10 cellular contexts compared by ENCODE assay signal in the genomic region with DNA sequence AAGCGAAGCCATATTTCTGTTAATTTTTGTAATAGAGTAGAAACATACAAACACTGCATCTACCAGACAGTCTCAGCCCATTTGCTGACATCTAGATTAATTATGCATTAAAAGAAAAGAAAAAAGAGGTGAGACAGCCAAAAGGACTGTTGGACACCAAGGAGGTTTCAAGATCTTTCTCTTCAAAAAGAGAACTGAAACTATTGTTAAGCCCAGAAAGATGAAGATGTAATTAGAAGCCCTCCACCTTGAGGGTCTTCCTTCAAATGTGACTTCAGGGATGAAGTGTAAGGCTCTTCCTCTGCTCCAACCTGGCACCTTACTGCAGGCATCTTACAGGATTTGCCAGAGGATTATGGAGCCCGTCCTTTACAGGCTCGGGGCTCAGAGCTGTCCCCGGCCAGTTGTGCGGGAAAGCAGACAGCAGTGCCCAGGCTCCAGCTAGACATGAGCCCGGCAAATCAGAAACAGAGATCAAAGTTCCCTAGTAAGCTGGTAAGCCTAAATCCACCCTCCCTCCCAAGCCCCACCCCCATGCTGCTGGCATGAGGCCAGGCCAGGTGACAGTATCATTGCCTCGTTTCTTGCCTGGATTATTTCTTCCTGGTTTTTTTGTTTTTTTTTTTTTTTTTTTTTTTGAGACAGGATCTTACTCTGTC. TPM values are rescaled to one million over a fixed set of nuclear protein-coding genes. Genes with fewer than 3 reads are reported as not detected.
A peak's percentile ranks its signal among the peaks of the same experiment; 100 is the strongest.
DNase-seq lines count a peak whose midpoint lies in the region; ATAC-seq and TF ChIP-seq lines count a peak whose summit lies in the region.
"Had no signal": no experiment of that assay in that cellular context is flagged by ENCODE, and none has a peak within 500 bp of the region (broad histone marks: within the 10 kb centered on the region; RNA-seq: fewer than 3 reads in every experiment).

No MANE protein-coding gene starts in this region.

- no peak overlapping the region for H2AFZ ChIP-seq in PC-3 (ENCODE audit: low read length)

- H3F3A ChIP-seq in PC-3 (ENCODE audit: low read length, unreplicated experiment), result no peaks in the 10 kb centered on the region

- H3K4me3 Mint-ChIP-seq in T-helper 17 cell (no peak overlapping the region), nephron (no peak overlapping the region)
- H3K4me3 Mint-ChIP-seq: stimulated activated naive CD8-positive, alpha-beta T cell treated with anti-CD3 and anti-CD28 coated beads, Interleukin-15, Interleukin-2, amounts not matched to agents 100 ng/mL and 50 ng/mL, for 24 hours had no signal

- H3K9ac ChIP-seq in PC-3 (ENCODE audit: low read length), result no peak overlapping the region

- CTCF ChIA-PET in PC-3 (lab: Charles Lee), result no interaction called here

- ATAC-seq in T-helper 17 cell (no peak), PC-3 (no peak)

- H3K27me3 Mint-ChIP-seq in T-helper 17 cell (no peaks in the 10 kb centered on the region), nephron (ENCODE audit: low read depth) (no peaks in the 10 kb centered on the region)
- H3K27me3 Mint-ChIP-seq: stimulated activated naive CD8-positive, alpha-beta T cell treated with anti-CD3 and anti-CD28 coated beads, Interleukin-15, Interleukin-2, amounts not matched to agents 100 ng/mL and 50 ng/mL, for 24 hours had no signal

- H3K4me1 Mint-ChIP-seq in T-helper 17 cell (peaks cover 4% of the 10 kb centered on the region), nephron (peaks cover 19% of the 10 kb centered on the region)

- no peaks in the 10 kb centered on the region for H3K4me1 ChIP-seq in PC-3 (ENCODE audit: insufficient read depth, low read length)

- no peaks in the 10 kb centered on the region for H3K27me3 ChIP-seq in PC-3 (ENCODE audit: low read length)

- no peak for TF ChIP-seq CTCF in nephron (IDR thresholded peaks at IDR 0.05; ENCODE audit: unreplicated experiment in 3 of 3)
- no peak for TF ChIP-seq CTCF in PC-3 (conservative IDR thresholded peaks at IDR 0.05; ENCODE audit: low read depth, low read length)

- no peak overlapping the region for H3K27ac ChIP-seq in PC-3 (ENCODE audit: low read length)

- no peak overlapping the region for H3K4me2 ChIP-seq in PC-3 (ENCODE audit: low read length)

- no peaks in the 10 kb centered on the region for H3K9me3 Mint-ChIP-seq in nephron
- H3K9me3 Mint-ChIP-seq: stimulated activated naive CD8-positive, alpha-beta T cell treated with anti-CD3 and anti-CD28 coated beads, Interleukin-15, Interleukin-2, amounts not matched to agents 100 ng/mL and 50 ng/mL, for 24 hours had no signal

- peak overlapping the region; percentile 19 for H3K27ac Mint-ChIP-seq in T-helper 17 cell
- H3K27ac Mint-ChIP-seq in nephron, result peak overlapping the region; percentile 33 to 65 (median 44)
- H3K27ac Mint-ChIP-seq: stimulated activated naive CD8-positive, alpha-beta T cell treated with anti-CD3 and anti-CD28 coated beads, Interleukin-15, Interleukin-2, amounts not matched to agents 100 ng/mL and 50 ng/mL, for 24 hours had no signal

- POLR2A ChIA-PET in PC-3 (lab: Charles Lee; ENCODE audit: unreplicated experiment), result no interaction called here

- intact Hi-C loops in PC-3 (cut with micrococcal nuclease), result no loop called here

- H4K20me1 ChIP-seq in PC-3 (ENCODE audit: low read length), result no peaks in the 10 kb centered on the region

- H3K36me3 ChIP-seq in PC-3 (ENCODE audit: low read depth, low read length), result peaks cover 14% of the 10 kb centered on the region; the same call in 1 of the 2 replicates

- H3K36me3 Mint-ChIP-seq in T-helper 17 cell (ENCODE audit: low read depth) (no peaks in the 10 kb centered on the region), nephron (ENCODE audit: low read depth) (peaks cover 34% of the 10 kb centered on the region)

- no peaks in the 10 kb centered on the region for H3K9me3 ChIP-seq in T-helper 17 cell (ENCODE audit: control insufficient read depth, low read length, poor library complexity, severe bottlenecking)
- H3K9me3 ChIP-seq in PC-3 (ENCODE audit: low read length), result no peaks in the 10 kb centered on the region

- no TSS peak for BruUV-seq in PC-3 (replicated peaks; lab: Mats Ljungman, UMichigan)

- DNase-seq in NOMO-1 treated with DMSO at 0.1 percent for 48 hours (lab: John Stamatoyannopoulos, UW; ENCODE audit: unreplicated experiment), result peak; percentile 15
- DNase-seq in NOMO-1 treated with dmso at 0.1 percent for 144 hours (lab: John Stamatoyannopoulos, UW; ENCODE audit: unreplicated experiment), result no peak
- peak; percentile 43 for DNase-seq in HuH-7 (ENCODE audit: low spot score)
- DNase-seq in T-helper 17 cell, result no peak
- no peak for DNase-seq in PC-3
- DNase-seq in SHP77 treated with DMSO at 0.1 percent for 48 hours (lab: John Stamatoyannopoulos, UW), result no peak
- DNase-seq in C1 segment of cervical spinal cord (lab: John Stamatoyannopoulos, UW), result no peak
- DNase-seq: cortex of kidney had no signal

- H3K4me3 ChIP-seq in PC-3 (ENCODE audit: low read length), result no peak overlapping the region

- no peaks in the 10 kb centered on the region for H3K9me2 ChIP-seq in PC-3 (replicated peaks; ENCODE audit: low read length)

- H3K79me2 ChIP-seq in PC-3 (ENCODE audit: low read length), result no peaks in the 10 kb centered on the region

RNA-seq across cellular contexts. Expression of a gene that starts 38.9 kb away (rescaled TPM):
- 10 to 100 TPM; 27.0 to 33.0 TPM for total RNA-seq in T-helper 17 cell
- 89.8 and 97.8 TPM in 2 replicates for total RNA-seq in PC-3 (2014; rRNA removed)

Comparison
In these comparisons a context has a peak if more than half of its experiments do, and no peak if none do; other contexts are left out.
1. DNase-seq: peak in NOMO-1 treated with DMSO at 0.1 percent for 48 hours (single experiment) and HuH-7 (single experiment); none in NOMO-1 treated with dmso at 0.1 percent for 144 hours (single experiment), T-helper 17 cell (0 of 3), PC-3 (single experiment), SHP77 treated with DMSO at 0.1 percent for 48 hours (single experiment) and C1 segment of cervical spinal cord (0 of 14).